Comparison of ENCODE assay signal across 10 cellular contexts in the genomic region with DNA sequence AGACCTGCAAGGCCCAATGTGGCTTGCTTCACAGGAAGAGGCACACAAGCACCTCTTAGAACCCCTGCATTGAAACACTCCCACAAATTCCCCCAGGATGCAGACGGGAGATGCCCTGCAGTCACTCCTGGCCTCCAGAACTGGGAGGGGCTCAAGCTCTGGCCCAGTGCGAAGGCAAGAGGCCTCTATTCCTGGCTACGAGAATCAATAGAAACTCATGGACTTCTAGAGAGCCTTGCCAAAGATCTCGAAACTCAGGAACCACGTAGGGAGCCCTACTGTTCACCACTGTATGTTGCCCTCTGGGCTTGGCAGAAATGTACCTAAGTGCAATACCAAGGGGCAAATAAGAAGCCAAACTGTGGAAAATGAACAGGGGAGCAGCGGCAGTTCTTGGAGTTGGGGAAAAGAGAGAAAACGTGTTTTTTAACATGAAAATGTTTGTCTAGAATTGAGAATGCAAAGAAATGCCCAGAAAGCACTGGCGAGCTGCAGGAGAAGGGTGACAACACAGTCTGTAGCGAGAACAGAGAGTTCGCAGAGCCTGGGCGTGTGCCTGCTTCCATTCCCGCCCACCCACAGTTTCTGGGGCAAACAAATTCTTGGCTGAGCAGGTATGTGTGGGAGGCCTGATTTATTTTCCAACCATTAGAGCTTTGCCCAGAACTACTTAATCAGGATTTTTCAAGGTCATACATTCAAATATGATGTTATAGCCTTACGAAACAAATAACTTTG.
DNase-seq lines count a peak whose midpoint lies in the region; ATAC-seq and TF ChIP-seq lines count a peak whose summit lies in the region.
"Had no signal": no experiment of that assay in that cellular context is flagged by ENCODE, and none has a peak within 500 bp of the region (broad histone marks: within the 10 kb centered on the region; RNA-seq: fewer than 3 reads in every experiment).

No MANE protein-coding gene starts in this region.

- POLR2A ChIA-PET in activated CD4-positive, alpha-beta memory T cell treated with anti-CD3 and anti-CD28 coated beads, Interleukin-2, amount 10 ng/mL, durations not matched to agents 7 days and 5 days (lab: Charles Lee) = interaction anchor here (0.9 to 4.2 kb wide), 17 partner anchors 9 to 81 kb away, joined by 3 to 74 read pairs (median 5); no protein-coding TSS in a partner anchor

- no TSS peak for BruUV-seq in Calu3 (replicated peaks; lab: Mats Ljungman, UMichigan)

- TF ChIP-seq POLR2A in prostate gland (IDR thresholded peaks at IDR 0.05) = no peak

- H3K27ac ChIP-seq in prostate gland = peak overlapping the region; percentile 40 to 66

- no peak for ATAC-seq in HG02973 (IDR thresholded peaks at IDR 0.05; ENCODE audit: unreplicated experiment)

- intact Hi-C loops in Calu3 (cut with micrococcal nuclease; ENCODE audit: unreplicated experiment) (no loop called here), head of caudate nucleus (cut with DNase I) (no loop called here), prostate gland (cut with DNase I) (no loop called here)

- no peaks in the 10 kb centered on the region for H3K36me3 ChIP-seq in prostate gland

- H3K4me1 ChIP-seq in prostate gland (replicated peaks) = peaks cover 43% of the 10 kb centered on the region

- no peak for TF ChIP-seq CTCF in Calu3 (IDR thresholded peaks at IDR 0.05; ENCODE audit: unreplicated experiment)
- TF ChIP-seq CTCF in prostate gland (IDR thresholded peaks at IDR 0.05) = no peak
- TF ChIP-seq CTCF in glutamatergic neuron (IDR thresholded peaks at IDR 0.05; ENCODE audit: partially characterized antibody, unreplicated experiment) = no peak

- no peaks in the 10 kb centered on the region for H3K9me3 ChIP-seq in prostate gland

- peaks cover 17% of the 10 kb centered on the region for H3K36me3 Mint-ChIP-seq in Calu3 (ENCODE audit: insufficient read depth, unreplicated experiment)
- H3K36me3 Mint-ChIP-seq in activated CD4-positive, alpha-beta memory T cell treated with anti-CD3 and anti-CD28 coated beads, Interleukin-2, amount 10 ng/mL, durations not matched to agents 7 days and 5 days (ENCODE audit: low read depth) = peaks cover 23% of the 10 kb centered on the region
- H3K36me3 Mint-ChIP-seq in glutamatergic neuron (ENCODE audit: unreplicated experiment) = no peaks in the 10 kb centered on the region

- H3K9me3 Mint-ChIP-seq in Calu3 (ENCODE audit: low read depth, unreplicated experiment) (no peaks in the 10 kb centered on the region), glutamatergic neuron (ENCODE audit: unreplicated experiment) (no peaks in the 10 kb centered on the region)
- H3K9me3 Mint-ChIP-seq in activated CD4-positive, alpha-beta memory T cell treated with anti-CD3 and anti-CD28 coated beads, Interleukin-2, amount 10 ng/mL, durations not matched to agents 7 days and 5 days = no peaks in the 10 kb centered on the region

- DNase-seq in Calu3 = no peak
- no peak for DNase-seq in activated CD4-positive, alpha-beta memory T cell treated with anti-CD3 and anti-CD28 coated beads, Interleukin-2, amount 10 ng/mL, durations not matched to agents 7 days and 5 days
- peak in 41 of 42 donors; percentile 44 to 92 (median 75) for DNase-seq in head of caudate nucleus
- DNase-seq in prostate gland (ENCODE audit: low spot score) = peak; percentile 61
- no peak for DNase-seq in activated CD4-positive, CD25-positive, alpha-beta regulatory T cell (lab: John Stamatoyannopoulos, UW)
- DNase-seq in epidermal melanocyte (ENCODE audit: insufficient read length, low spot score) = no peak
- no peak for DNase-seq in glutamatergic neuron
- DNase-seq: GDM1, NCI-H2227 treated with DMSO at 0.1 percent for 48 hours had no signal

- 16% methylated on average over 13 of the region's 13 CpGs for WGBS in prostate gland

- H3K4me1 Mint-ChIP-seq in Calu3 (ENCODE audit: low read depth, unreplicated experiment) (peaks cover 69% of the 10 kb centered on the region), glutamatergic neuron (ENCODE audit: low read depth, unreplicated experiment) (peaks cover 4% of the 10 kb centered on the region)
- peaks cover 86% of the 10 kb centered on the region for H3K4me1 Mint-ChIP-seq in activated CD4-positive, alpha-beta memory T cell treated with anti-CD3 and anti-CD28 coated beads, Interleukin-2, amount 10 ng/mL, durations not matched to agents 7 days and 5 days

- H3K4me3 Mint-ChIP-seq in Calu3 (ENCODE audit: low read depth, unreplicated experiment) (peak overlapping the region; percentile 41), glutamatergic neuron (ENCODE audit: unreplicated experiment) (no peak overlapping the region)
- peak overlapping the region; percentile 54 for H3K4me3 Mint-ChIP-seq in activated CD4-positive, alpha-beta memory T cell treated with anti-CD3 and anti-CD28 coated beads, Interleukin-2, amount 10 ng/mL, durations not matched to agents 7 days and 5 days

- peak overlapping the region; percentile 66 for H3K27ac Mint-ChIP-seq in Calu3 (ENCODE audit: unreplicated experiment)
- peak overlapping the region; percentile 85 for H3K27ac Mint-ChIP-seq in activated CD4-positive, alpha-beta memory T cell treated with anti-CD3 and anti-CD28 coated beads, Interleukin-2, amount 10 ng/mL, durations not matched to agents 7 days and 5 days
- no peak overlapping the region for H3K27ac Mint-ChIP-seq in glutamatergic neuron (ENCODE audit: unreplicated experiment)

- H3K27me3 Mint-ChIP-seq in Calu3 (ENCODE audit: unreplicated experiment) = no peaks in the 10 kb centered on the region
- no peaks in the 10 kb centered on the region for H3K27me3 Mint-ChIP-seq in activated CD4-positive, alpha-beta memory T cell treated with anti-CD3 and anti-CD28 coated beads, Interleukin-2, amount 10 ng/mL, durations not matched to agents 7 days and 5 days
- no peaks in the 10 kb centered on the region for H3K27me3 Mint-ChIP-seq in glutamatergic neuron (ENCODE audit: unreplicated experiment)

- H3K27me3 ChIP-seq in prostate gland (replicated peaks; ENCODE audit: insufficient read depth) = no peaks in the 10 kb centered on the region

- no peak overlapping the region for H3K4me3 ChIP-seq in prostate gland

- CTCF ChIA-PET in Calu3 (lab: Charles Lee) = interaction anchor here (1.2 to 3.7 kb wide), 5 partner anchors 9 to 97 kb away, joined by 3 to 17 read pairs (median 4); no protein-coding TSS in a partner anchor
- CTCF ChIA-PET in activated CD4-positive, alpha-beta memory T cell treated with anti-CD3 and anti-CD28 coated beads, Interleukin-2, amount 10 ng/mL, durations not matched to agents 7 days and 5 days (lab: Charles Lee) = interaction anchor here (0.6 to 4.2 kb wide), 11 partner anchors 10 to 98 kb away, joined by 3 to 39 read pairs (median 3); no protein-coding TSS in a partner anchor

Comparison
In these comparisons a context has a peak if more than half of its experiments do, and no peak if none do; other contexts are left out.
1. DNase-seq: peak in head of caudate nucleus (41 of 42) and prostate gland (single experiment); none in Calu3 (single experiment), activated CD4-positive, alpha-beta memory T cell treated with anti-CD3 and anti-CD28 coated beads, Interleukin-2, amount 10 ng/mL, durations not matched to agents 7 days and 5 days (single experiment), activated CD4-positive, CD25-positive, alpha-beta regulatory T cell (0 of 4), epidermal melanocyte (single experiment) and glutamatergic neuron (single experiment).